7 cellular contexts compared by ENCODE assay signal in the genomic region with DNA sequence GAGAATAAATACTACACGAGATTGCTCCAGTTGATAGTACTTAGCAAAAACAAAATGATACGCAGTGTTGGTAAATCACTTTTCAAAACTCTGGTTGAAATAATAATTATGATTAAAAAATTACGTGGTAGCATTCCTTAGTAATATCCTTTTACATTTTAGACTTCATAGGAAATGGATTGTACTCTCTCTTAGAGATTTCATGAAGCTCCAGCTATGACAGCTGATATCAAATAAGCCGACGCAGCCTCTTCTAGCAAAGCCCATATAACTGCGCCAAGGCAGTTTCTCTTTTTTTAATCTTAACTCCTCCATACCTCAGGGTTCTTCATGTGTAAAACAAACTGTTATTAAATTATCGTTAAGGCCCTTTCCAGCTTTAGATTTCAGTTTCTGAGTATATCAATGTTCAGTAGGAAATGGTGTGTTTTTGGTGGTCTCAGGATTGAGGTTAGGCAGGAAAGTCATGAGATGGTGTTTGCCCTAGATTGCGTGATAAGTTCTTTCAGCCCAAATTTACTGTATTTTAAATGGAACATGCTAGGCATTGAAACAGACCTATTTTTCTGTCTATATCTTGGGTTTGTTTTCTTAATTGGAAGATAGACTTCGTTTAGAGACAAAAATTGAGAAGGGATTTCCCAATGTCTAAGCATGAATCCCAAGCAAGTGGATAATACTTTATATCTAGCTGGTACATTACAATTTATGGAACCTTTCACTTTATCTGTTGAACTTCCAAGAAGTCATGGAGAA. TPM values are rescaled to one million over a fixed set of nuclear protein-coding genes. Genes with fewer than 3 reads are reported as not detected.
DNase-seq lines count a peak whose midpoint lies in the region; ATAC-seq and TF ChIP-seq lines count a peak whose summit lies in the region.

No MANE protein-coding gene starts in this region.

- H3K4me3 ChIP-seq in HEK293 (ENCODE audit: low read depth, low read length) (no peak overlapping the region; the same call in 1 of the 2 replicates), iPS-11a (ENCODE audit: low read depth, low read length) (peak overlapping the region; percentile 82)

- no peaks in the 10 kb centered on the region for H3K9me3 Mint-ChIP-seq in activated CD4-positive, alpha-beta memory T cell treated with anti-CD3 and anti-CD28 coated beads for 36 hours
- no peaks in the 10 kb centered on the region for H3K9me3 Mint-ChIP-seq in stimulated activated effector memory CD8-positive, alpha-beta T cell treated with anti-CD3 and anti-CD28 coated beads, Interleukin-12 subunit alpha, Interleukin-12 subunit beta, amount 100 ng/mL, for 72 hours

- TF ChIP-seq CTCF in HEK293 (tag by site-specific recombination; IDR thresholded peaks at IDR 0.05), result no peak

- peaks cover 24% of the 10 kb centered on the region for H3K4me1 Mint-ChIP-seq in activated CD4-positive, alpha-beta memory T cell treated with anti-CD3 and anti-CD28 coated beads for 36 hours (ENCODE audit: low read depth)
- H3K4me1 Mint-ChIP-seq in stimulated activated effector memory CD8-positive, alpha-beta T cell treated with anti-CD3 and anti-CD28 coated beads, Interleukin-12 subunit alpha, Interleukin-12 subunit beta, amount 100 ng/mL, for 72 hours, result peaks cover 7% of the 10 kb centered on the region

- POLR2A ChIA-PET in HEK293 (lab: Yijun Ruan, JAX), result interaction anchor here (0.5 to 2.6 kb wide), 7 partner anchors 8 to 406 kb away, joined by 3 to 17 read pairs (median 3); a partner anchor contains a TSS
- POLR2A ChIA-PET in activated CD4-positive, alpha-beta memory T cell treated with anti-CD3 and anti-CD28 coated beads for 36 hours (lab: Charles Lee), result no interaction called here

- CTCF ChIA-PET in HEK293 (lab: Yijun Ruan, JAX), result no interaction called here
- CTCF ChIA-PET in activated CD4-positive, alpha-beta memory T cell treated with anti-CD3 and anti-CD28 coated beads for 36 hours (lab: Charles Lee), result interaction anchor here (1.5 to 7.0 kb wide), 3 partner anchors 8 to 43 kb away, joined by 3 to 38 read pairs (median 16); no protein-coding TSS in a partner anchor

- peaks cover 17% of the 10 kb centered on the region for H3K36me3 Mint-ChIP-seq in activated CD4-positive, alpha-beta memory T cell treated with anti-CD3 and anti-CD28 coated beads for 36 hours
- H3K36me3 Mint-ChIP-seq in stimulated activated effector memory CD8-positive, alpha-beta T cell treated with anti-CD3 and anti-CD28 coated beads, Interleukin-12 subunit alpha, Interleukin-12 subunit beta, amount 100 ng/mL, for 72 hours, result peaks cover 24% of the 10 kb centered on the region

- no peak overlapping the region for H3K27ac ChIP-seq in HEK293 (ENCODE audit: extremely low read depth, low read depth, low read length)

- H3K27me3 Mint-ChIP-seq in activated CD4-positive, alpha-beta memory T cell treated with anti-CD3 and anti-CD28 coated beads for 36 hours, result peaks cover 1% of the 10 kb centered on the region

- H3K27ac Mint-ChIP-seq in activated CD4-positive, alpha-beta memory T cell treated with anti-CD3 and anti-CD28 coated beads for 36 hours, result peak overlapping the region; percentile 74
- no peak overlapping the region for H3K27ac Mint-ChIP-seq in stimulated activated effector memory CD8-positive, alpha-beta T cell treated with anti-CD3 and anti-CD28 coated beads, Interleukin-12 subunit alpha, Interleukin-12 subunit beta, amount 100 ng/mL, for 72 hours

- intact Hi-C loops in activated CD4-positive, alpha-beta memory T cell treated with anti-CD3 and anti-CD28 coated beads for 36 hours (cut with micrococcal nuclease), result loop anchor here (1.0 to 2.0 kb wide), 4 partner anchors 8 to 332 kb away; a partner anchor contains a TSS

- peaks cover 17% of the 10 kb centered on the region for H3K4me1 ChIP-seq in HEK293 (ENCODE audit: control insufficient read depth, insufficient read depth, low read length)

- H3K4me3 Mint-ChIP-seq in activated CD4-positive, alpha-beta memory T cell treated with anti-CD3 and anti-CD28 coated beads for 36 hours, result peak overlapping the region; percentile 71
- H3K4me3 Mint-ChIP-seq in stimulated activated effector memory CD8-positive, alpha-beta T cell treated with anti-CD3 and anti-CD28 coated beads, Interleukin-12 subunit alpha, Interleukin-12 subunit beta, amount 100 ng/mL, for 72 hours, result peak overlapping the region; percentile 76

- DNase-seq in activated CD4-positive, alpha-beta memory T cell treated with anti-CD3 and anti-CD28 coated beads for 36 hours, result no peak
- no peak for DNase-seq in stimulated activated effector memory CD8-positive, alpha-beta T cell treated with anti-CD3 and anti-CD28 coated beads, Interleukin-12 subunit alpha, Interleukin-12 subunit beta, amount 100 ng/mL, for 72 hours (ENCODE audit: low spot score in 2 of 2)
- no peak for DNase-seq in T1000 (lab: John Stamatoyannopoulos, UW)
- DNase-seq in activated gamma-delta T cell (lab: John Stamatoyannopoulos, UW), result no peak

- ATAC-seq in stimulated activated effector memory CD8-positive, alpha-beta T cell treated with anti-CD3 and anti-CD28 coated beads, Interleukin-12 subunit alpha, Interleukin-12 subunit beta, amount 100 ng/mL, for 72 hours, result no peak
- ATAC-seq in HG02759 (IDR thresholded peaks at IDR 0.05; ENCODE audit: unreplicated experiment), result no peak

- H3K9me3 ChIP-seq in HEK293 (ENCODE audit: control insufficient read depth, insufficient read depth, low read depth, low read length), result no peaks in the 10 kb centered on the region

- H3K36me3 ChIP-seq in HEK293 (ENCODE audit: control insufficient read depth in 2 of 2, insufficient read depth in 1 of 2, low read length in 2 of 2), result peaks cover 9 to 18% of the 10 kb centered on the region in 2 experiments; a peak in 2 of 3 replicates

TF ChIP-seq in HEK293, 187 proteins besides CTCF, POLR2A, EP300 and RAD21:
- no peak for TF ChIP-seq SALL2 (tag by site-specific recombination; IDR thresholded peaks at IDR 0.05; ENCODE audit: borderline replicate concordance)
- TF ChIP-seq ZNF335 (tag by site-specific recombination; conservative IDR thresholded peaks at IDR 0.05), result peak; percentile 0

RNA-seq across cellular contexts. Expression of a gene that starts 0.9 kb away (rescaled TPM):
- total RNA-seq in activated CD4-positive, alpha-beta memory T cell treated with anti-CD3 and anti-CD28 coated beads for 36 hours, result 1 to 10 TPM; 7.6 to 8.8 TPM
